In genomic region chr10:23281044-23281433, GRCh38 we compare ENCODE assay signal across 26 cellular contexts.
"Had no signal": no experiment of that assay in that cellular context is flagged by ENCODE, and none has a peak within 500 bp of the region (broad histone marks: within the 10 kb centered on the region; RNA-seq: fewer than 3 reads in every experiment).

No MANE protein-coding gene starts in this region.

- FAIRE-seq: bronchial epithelial cell had no signal

- H3K27me3 ChIP-seq: ascending aorta, body of pancreas, Peyer's patch, SJSA1 had no signal

- H3K27ac Mint-ChIP-seq: activated CD4-positive, alpha-beta memory T cell treated with anti-CD3 and anti-CD28 coated beads for 36 hours; activated CD4-positive, alpha-beta T cell treated with anti-CD3 and anti-CD28 coated beads, Interleukin-2, amount 10 ng/mL, durations not matched to agents 7 days and 5 days; activated naive CD4-positive, alpha-beta T cell treated with anti-CD3 and anti-CD28 coated beads, Interleukin-2, amount 50 U/mL, for 72 hours; activated naive CD8-positive, alpha-beta T cell treated with anti-CD3 and anti-CD28 coated beads, Interleukin-2, amount 50 U/mL, for 24 hours; T-helper 1 cell treated with Interleukin-12 subunit alpha and Interleukin-12 subunit beta and Interleukin-4 antibody, amounts not matched to agents 30 μg/mL and 1 μg/mL, for 36 hours had no signal

- ATAC-seq: activated naive CD4-positive, alpha-beta T cell treated with anti-CD3 and anti-CD28 coated beads, Interleukin-2, amount 50 U/mL, for 72 hours; activated naive CD8-positive, alpha-beta T cell treated with anti-CD3 and anti-CD28 coated beads, Interleukin-2, amount 50 U/mL, for 24 hours; activated T-cell treated with anti-CD3 and anti-CD28 coated beads, Interleukin-2, amount 50 U/mL, for 4 hours; body of pancreas had no signal

- DNase-seq: activated CD4-positive, alpha-beta memory T cell treated with anti-CD3 and anti-CD28 coated beads for 36 hours; activated CD4-positive, alpha-beta T cell treated with anti-CD3 and anti-CD28 coated beads for 1 hour; activated CD4-positive, alpha-beta T cell treated with anti-CD3 and anti-CD28 coated beads, Interleukin-2, amount 10 ng/mL, durations not matched to agents 7 days and 5 days; activated CD8-positive, alpha-beta memory T cell treated with anti-CD3 and anti-CD28 coated beads for 24 hours; activated effector memory CD4-positive, alpha-beta T cell treated with anti-CD3 and anti-CD28 coated beads, Interleukin-2, amount 50 U/mL, for 16 hours; activated naive CD4-positive, alpha-beta T cell treated with Interleukin-2 at 50 U/mL for 16 hours; activated naive CD8-positive, alpha-beta T cell treated with anti-CD3 and anti-CD28 coated beads, Interleukin-2, amount 50 U/mL, for 24 hours; activated T-cell treated with anti-CD3 and anti-CD28 coated beads, Interleukin-2, amount 50 U/mL, for 4 hours; amniotic stem cell; body of pancreas; central memory CD4-positive, alpha-beta T cell; Karpas-422; MM.1S; NCI-H1105 treated with DMSO at 0.1 percent for 48 hours; NCI-H1436 treated with DMSO at 0.1 percent for 48 hours; NCI-H187; NCI-H2081; NCI-H510A treated with DMSO at 0.1 percent for 48 hours; Peyer's patch; Right ventricle myocardium superior had no signal

- H3K9me3 ChIP-seq: ascending aorta, body of pancreas, Peyer's patch, SJSA1 had no signal

- H3K36me3 Mint-ChIP-seq: activated CD4-positive, alpha-beta memory T cell treated with anti-CD3 and anti-CD28 coated beads for 36 hours; activated naive CD4-positive, alpha-beta T cell treated with anti-CD3 and anti-CD28 coated beads, Interleukin-2, amount 50 U/mL, for 72 hours had no signal

- H3K27ac ChIP-seq: ascending aorta, body of pancreas, Peyer's patch, RWPE1, SJSA1 had no signal

- H3K4me1 ChIP-seq: ascending aorta, Peyer's patch, SJSA1 had no signal

- H3K4me1 Mint-ChIP-seq: activated CD4-positive, alpha-beta T cell treated with anti-CD3 and anti-CD28 coated beads, Interleukin-2, amount 10 ng/mL, durations not matched to agents 7 days and 5 days; activated naive CD8-positive, alpha-beta T cell treated with anti-CD3 and anti-CD28 coated beads, Interleukin-2, amount 50 U/mL, for 24 hours had no signal

- H3K9me3 Mint-ChIP-seq: activated CD4-positive, alpha-beta memory T cell treated with anti-CD3 and anti-CD28 coated beads for 36 hours; activated CD4-positive, alpha-beta T cell treated with anti-CD3 and anti-CD28 coated beads, Interleukin-2, amount 10 ng/mL, durations not matched to agents 7 days and 5 days; activated naive CD4-positive, alpha-beta T cell treated with anti-CD3 and anti-CD28 coated beads, Interleukin-2, amount 50 U/mL, for 72 hours; activated naive CD8-positive, alpha-beta T cell treated with anti-CD3 and anti-CD28 coated beads, Interleukin-2, amount 50 U/mL, for 24 hours; activated T-cell treated with anti-CD3 and anti-CD28 coated beads, Interleukin-2, amount 50 U/mL, for 4 hours; T-helper 1 cell treated with Interleukin-12 subunit alpha and Interleukin-12 subunit beta and Interleukin-4 antibody, amounts not matched to agents 30 μg/mL and 1 μg/mL, for 36 hours had no signal

- H3K4me3 ChIP-seq: ascending aorta, body of pancreas, Peyer's patch, SJSA1 had no signal

- H3K36me3 ChIP-seq: ascending aorta, Peyer's patch, SJSA1 had no signal

- H3K4me3 Mint-ChIP-seq: activated CD4-positive, alpha-beta memory T cell treated with anti-CD3 and anti-CD28 coated beads for 36 hours; activated CD4-positive, alpha-beta T cell treated with anti-CD3 and anti-CD28 coated beads, Interleukin-2, amount 10 ng/mL, durations not matched to agents 7 days and 5 days; activated naive CD8-positive, alpha-beta T cell treated with anti-CD3 and anti-CD28 coated beads, Interleukin-2, amount 50 U/mL, for 24 hours; activated T-cell treated with anti-CD3 and anti-CD28 coated beads, Interleukin-2, amount 50 U/mL, for 4 hours; T-helper 1 cell treated with Interleukin-12 subunit alpha and Interleukin-12 subunit beta and Interleukin-4 antibody, amounts not matched to agents 30 μg/mL and 1 μg/mL, for 36 hours had no signal
